In the genomic region with DNA sequence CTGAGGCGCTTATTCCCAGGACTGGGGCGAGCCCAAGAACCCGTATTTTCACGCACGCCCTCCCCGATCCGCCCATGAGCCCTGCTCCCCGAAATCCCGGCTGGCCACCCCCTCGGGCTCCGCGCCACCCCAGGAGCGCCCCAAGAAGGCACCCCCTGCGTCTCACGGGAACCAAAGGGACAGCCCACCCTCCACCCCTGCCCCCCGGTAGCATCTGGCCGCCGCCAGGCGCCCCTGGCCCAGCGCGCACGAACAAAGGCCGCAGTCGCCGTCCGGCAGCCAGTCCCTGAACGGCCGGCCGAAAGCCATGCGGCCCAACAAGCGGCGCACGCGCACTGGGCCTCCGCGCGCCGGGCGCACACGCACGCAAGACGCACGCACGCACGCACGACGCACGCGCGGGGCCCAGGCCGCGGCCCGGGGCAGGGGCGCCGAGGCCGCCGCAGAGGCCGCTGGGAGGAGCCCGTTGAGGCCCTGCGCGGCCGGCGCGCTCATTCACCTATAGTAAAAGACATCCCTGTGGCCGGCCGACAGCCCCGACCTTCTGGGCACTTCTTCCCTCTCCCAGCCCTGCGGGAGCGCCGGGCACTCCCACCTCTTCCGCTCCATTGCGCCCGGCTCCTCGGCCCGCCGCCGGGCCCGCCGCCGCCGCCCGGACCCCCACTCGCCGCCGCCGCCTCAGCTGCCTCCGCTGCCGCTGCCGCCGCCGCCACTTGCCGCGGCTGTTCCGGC, we compare ENCODE assay signal across 8 cellular contexts. TPM values are rescaled to one million over a fixed set of nuclear protein-coding genes. Genes with fewer than 3 reads are reported as not detected.
DNase-seq lines count a peak whose midpoint lies in the region; ATAC-seq, FAIRE-seq and TF ChIP-seq lines count a peak whose summit lies in the region.

No MANE protein-coding gene starts in this region.

- CTCF ChIA-PET in mammary epithelial cell (lab: Charles Lee; ENCODE audit: low non-redundant PET), result no interaction called here

- WGBS in mammary epithelial cell (ENCODE audit: low coverage, missing lambda C conversion rate), result 3% methylated on average over 25 of the region's 94 CpGs

- peaks cover 35% of the 10 kb centered on the region for H3K4me1 ChIP-seq in mammary epithelial cell (ENCODE audit: insufficient read depth, low read length)

- H3K4me3 ChIP-seq in WI38 (ENCODE audit: low read depth, low read length) (peak overlapping the region; percentile 73), mammary epithelial cell (replicated peaks in 1 of 3; ENCODE audit: insufficient read depth in 1 of 3, low read depth in 2 of 3, low read length in 3 of 3) (peak overlapping the region; percentile 77 to 96 (median 85))

- FAIRE-seq in GM18507 (lab: Jason Lieb, UNC), result peak; percentile 82

- no peaks in the 10 kb centered on the region for H3K27me3 ChIP-seq in mammary epithelial cell (ENCODE audit: insufficient read depth, low read length)

- H3K36me3 ChIP-seq in mammary epithelial cell (ENCODE audit: insufficient read depth, low read length), result peaks cover 5% of the 10 kb centered on the region

- peak; percentile 44 for ATAC-seq in HG02973 (IDR thresholded peaks at IDR 0.05; ENCODE audit: unreplicated experiment)

- H4K20me1 ChIP-seq in mammary epithelial cell (ENCODE audit: insufficient read depth, low read length), result no peaks in the 10 kb centered on the region

- no peak for TF ChIP-seq CTCF in WI38 (IDR thresholded peaks at IDR 0.05; ENCODE audit: low read depth, low read length)
- no peak for TF ChIP-seq CTCF in mammary epithelial cell (conservative IDR thresholded peaks at IDR 0.05 in 1 of 2, IDR thresholded peaks at IDR 0.05 in 1 of 2; ENCODE audit: extremely low read depth in 1 of 2, insufficient read depth in 1 of 2, low read depth in 1 of 2, low read length in 2 of 2)

- H3K9me3 ChIP-seq in mammary epithelial cell (replicated peaks; ENCODE audit: insufficient read depth, low read length), result no peaks in the 10 kb centered on the region

- H3K79me2 ChIP-seq in mammary epithelial cell (ENCODE audit: insufficient read depth, low read length), result peaks cover 45% of the 10 kb centered on the region

- H3K4me2 ChIP-seq in mammary epithelial cell (ENCODE audit: insufficient read depth, low read depth, low read length), result peak overlapping the region; percentile 96

- H3K9ac ChIP-seq in mammary epithelial cell (ENCODE audit: insufficient read depth, low read length), result peak overlapping the region; percentile 96

- peak; percentile 65 for DNase-seq in A172 (ENCODE audit: low spot score)
- peak; percentile 97 for DNase-seq in GM18507 (ENCODE audit: extremely low spot score, insufficient read length, low read depth)
- DNase-seq in NCI-H2107 (lab: John Stamatoyannopoulos, UW), result peak; percentile 48
- peak; percentile 82 for DNase-seq in mammary epithelial cell
- DNase-seq in inferior parietal cortex (ENCODE audit: extremely low spot score), result peak; percentile 86
- peak; percentile 61 for DNase-seq in smooth muscle cell of the brain vasculature (ENCODE audit: low read depth, low spot score)

- dilution Hi-C loops in mammary epithelial cell (cut with HindIII; ENCODE audit: low sequenced_read_pairs), result no loop called here

- intact Hi-C loops in mammary epithelial cell (cut with micrococcal nuclease), result no loop called here

- peak overlapping the region; percentile 82 for H3K27ac ChIP-seq in mammary epithelial cell (ENCODE audit: insufficient read depth, low read depth, low read length)

- H2AFZ ChIP-seq in mammary epithelial cell (ENCODE audit: low read depth, low read length), result peak overlapping the region; percentile 75

- in situ Hi-C loops in mammary epithelial cell (cut with MboI; ENCODE audit: low sequenced_read_pairs in 2 of 2), result no loop called here

- BruUV-seq in mammary epithelial cell (replicated peaks; lab: Mats Ljungman, UMichigan), result no TSS peak

RNA-seq across cellular contexts. Expression of a gene that starts 0.5 kb away (rescaled TPM):
- 158 and 172 TPM in 2 replicates for total RNA-seq in A172 (2014; rRNA removed; shearing (Covaris generic))
- 10 to 100 TPM; 58.5 to 84.3 TPM for total RNA-seq in mammary epithelial cell
- polyA plus RNA-seq in mammary epithelial cell, result 42.7 TPM
- 34.8 TPM for polyA minus RNA-seq in mammary epithelial cell

RNA-seq across cellular contexts. Expression of a gene that starts 13.1 kb away (rescaled TPM):
- total RNA-seq in A172 (2014; rRNA removed; shearing (Covaris generic)), result 74.2 and 88.5 TPM in 2 replicates
- total RNA-seq in mammary epithelial cell, result 100 to 1,000 TPM in 1 of 2 donors, 10 to 100 TPM in 1; 28.3 to 250 TPM
- polyA plus RNA-seq in mammary epithelial cell, result 114 TPM
- 3.8 TPM for polyA minus RNA-seq in mammary epithelial cell

RNA-seq across cellular contexts. Expression of a gene that starts 24.1 kb away (rescaled TPM):
- total RNA-seq in A172 (2014; rRNA removed; shearing (Covaris generic)), result 63.7 and 79.0 TPM in 2 replicates
- total RNA-seq in mammary epithelial cell, result 10 to 100 TPM; 41.1 to 47.2 TPM
- polyA plus RNA-seq in mammary epithelial cell, result 10.3 TPM
- 7.2 TPM for polyA minus RNA-seq in mammary epithelial cell

Comparison
In these comparisons a context has a peak if more than half of its experiments do, and no peak if none do; other contexts are left out.
1. Peak in every context shown above with its lines: DNase-seq, ATAC-seq, H3K4me3 ChIP-seq and H3K27ac ChIP-seq.